Comparison of ENCODE assay signal across 2 cellular contexts in genomic region chr15:28702427-28702826, GRCh38.
TF ChIP-seq lines count a peak whose summit lies in the region.

No MANE protein-coding gene starts in this region.

TF ChIP-seq in K562, 482 proteins besides CTCF, POLR2A, EP300 and RAD21:
- TF ChIP-seq ZNF263 (CRISPR knock-in tag; IDR thresholded peaks at IDR 0.05; ENCODE audit: borderline replicate concordance) (peak; percentile 84), STAG1 (CRISPR knock-in tag; IDR thresholded peaks at IDR 0.05; ENCODE audit: borderline replicate concordance) (peak; percentile 52; the same call in 1 of the 2 replicates)

TF ChIP-seq in HepG2, 621 proteins besides CTCF, POLR2A, EP300 and RAD21:
- peak; percentile 61 for TF ChIP-seq STAG1 (CRISPR knock-in tag; IDR thresholded peaks at IDR 0.05)
- TF ChIP-seq ZNF263 (CRISPR knock-in tag; IDR thresholded peaks at IDR 0.05), result peak; percentile 85
